Comparison of ENCODE assay signal across 18 cellular contexts in genomic region chr4:6377626-6378492, GRCh38.
"Had no signal": no experiment of that assay in that cellular context is flagged by ENCODE, and none has a peak within 500 bp of the region (broad histone marks: within the 10 kb centered on the region; RNA-seq: fewer than 3 reads in every experiment).

No MANE protein-coding gene starts in this region.

- H3K9me3 Mint-ChIP-seq: activated naive CD4-positive, alpha-beta T cell treated with anti-CD3 and anti-CD28 coated beads for 36 hours; activated T-cell treated with anti-CD3 and anti-CD28 coated beads, Interleukin-2, amount 50 U/mL, for 4 hours; dendritic cell treated with granulocyte-macrophage colony-stimulating factor and Interleukin-4, amounts not matched to agents 40 ng/mL and 50 ng/mL, for 4 days; naive thymus-derived CD4-positive, alpha-beta T cell had no signal

- H3K9me3 ChIP-seq: esophagus muscularis mucosa, gastroesophageal sphincter, pancreas, sigmoid colon, thyroid gland had no signal

- H3K36me3 ChIP-seq: esophagus muscularis mucosa, gastroesophageal sphincter, pancreas, sigmoid colon, thyroid gland had no signal

- ATAC-seq: activated CD4-positive, CD25-positive, alpha-beta regulatory T cell treated with anti-CD3 and anti-CD28 coated beads, Interleukin-2, amount 50 U/mL, for 24 hours; activated T-cell treated with anti-CD3 and anti-CD28 coated beads, Interleukin-2, amount 50 U/mL, for 4 hours; gastroesophageal sphincter; naive thymus-derived CD4-positive, alpha-beta T cell; pancreas; stimulated activated naive B cell treated with anti-CD40 and anti-IgM and Interleukin-4, amounts not matched to agents 10 μg/mL and 1 μg/mL and 100 μg/mL, for 72 hours had no signal

- H3K27me3 ChIP-seq: pancreas, thyroid gland had no signal

- H3K4me3 Mint-ChIP-seq: activated naive CD4-positive, alpha-beta T cell treated with anti-CD3 and anti-CD28 coated beads for 36 hours; activated T-cell treated with anti-CD3 and anti-CD28 coated beads, Interleukin-2, amount 50 U/mL, for 4 hours; dendritic cell treated with granulocyte-macrophage colony-stimulating factor and Interleukin-4, amounts not matched to agents 40 ng/mL and 50 ng/mL, for 4 days; naive thymus-derived CD4-positive, alpha-beta T cell; stimulated activated naive B cell treated with anti-CD40 and anti-IgM and Interleukin-4, amounts not matched to agents 10 μg/mL and 1 μg/mL and 100 μg/mL, for 72 hours had no signal

- H3K27ac ChIP-seq: esophagus muscularis mucosa, gastroesophageal sphincter, pancreas, sigmoid colon, thyroid gland had no signal

- DNase-seq: activated CD4-positive, alpha-beta T cell treated with anti-CD3 and anti-CD28 coated beads, Interleukin-2, amount 50 U/mL, for 1 hour; activated CD8-positive, alpha-beta memory T cell treated with anti-CD3 and anti-CD28 coated beads, Interleukin-2, amount 50 U/mL, for 4 hours; activated naive CD4-positive, alpha-beta T cell treated with anti-CD3 and anti-CD28 coated beads for 36 hours; activated T-cell treated with anti-CD3 and anti-CD28 coated beads, Interleukin-2, amount 50 U/mL, for 4 hours; effector memory CD4-positive, alpha-beta T cell; islet precursor cell; mesendoderm; naive thymus-derived CD4-positive, alpha-beta T cell; sigmoid colon; stimulated activated naive B cell treated with anti-CD40 and anti-IgM and Interleukin-4, amounts not matched to agents 10 μg/mL and 1 μg/mL and 100 μg/mL, for 72 hours; T-helper 1 cell; T-helper 9 cell; thyroid gland had no signal

- H3K4me1 ChIP-seq: esophagus muscularis mucosa, gastroesophageal sphincter, pancreas, sigmoid colon, thyroid gland had no signal

- H3K4me1 Mint-ChIP-seq: naive thymus-derived CD4-positive, alpha-beta T cell; stimulated activated naive B cell treated with anti-CD40 and anti-IgM and Interleukin-4, amounts not matched to agents 10 μg/mL and 1 μg/mL and 100 μg/mL, for 72 hours had no signal

- H3K4me3 ChIP-seq: esophagus muscularis mucosa, gastroesophageal sphincter, pancreas, sigmoid colon, thyroid gland had no signal

- H3K27ac Mint-ChIP-seq: activated naive CD4-positive, alpha-beta T cell treated with anti-CD3 and anti-CD28 coated beads for 36 hours; dendritic cell treated with granulocyte-macrophage colony-stimulating factor and Interleukin-4, amounts not matched to agents 40 ng/mL and 50 ng/mL, for 4 days; naive thymus-derived CD4-positive, alpha-beta T cell; stimulated activated naive B cell treated with anti-CD40 and anti-IgM and Interleukin-4, amounts not matched to agents 10 μg/mL and 1 μg/mL and 100 μg/mL, for 72 hours had no signal

- H3K36me3 Mint-ChIP-seq: naive thymus-derived CD4-positive, alpha-beta T cell; stimulated activated naive B cell treated with anti-CD40 and anti-IgM and Interleukin-4, amounts not matched to agents 10 μg/mL and 1 μg/mL and 100 μg/mL, for 72 hours had no signal
